24 cellular contexts compared by ENCODE assay signal in genomic region chr9:20001058-20001457, GRCh38.
"Had no signal": no experiment of that assay in that cellular context is flagged by ENCODE, and none has a peak within 500 bp of the region (broad histone marks: within the 10 kb centered on the region; RNA-seq: fewer than 3 reads in every experiment).

No MANE protein-coding gene starts in this region.

- DNase-seq: activated CD4-positive, alpha-beta T cell treated with anti-CD3 and anti-CD28 coated beads for 48 hours; activated CD4-positive, alpha-beta T cell treated with anti-CD3 and anti-CD28 coated beads, Interleukin-2, amount 50 U/mL, for 4 hours; activated CD4-positive, CD25-positive, alpha-beta regulatory T cell treated with anti-CD3 and anti-CD28 coated beads, Interleukin-2, amount 50 U/mL, for 72 hours; activated CD8-positive, alpha-beta T cell treated with anti-CD3 and anti-CD28 coated beads, Interleukin-2, amount 10 ng/mL, durations not matched to agents 7 days and 5 days; activated effector memory CD4-positive, alpha-beta T cell treated with anti-CD3 and anti-CD28 coated beads, Interleukin-2, amount 50 U/mL, for 16 hours; activated naive CD4-positive, alpha-beta T cell treated with Interleukin-2 at 50 U/mL for 16 hours; activated naive CD8-positive, alpha-beta T cell treated with anti-CD3 and anti-CD28 coated beads, Interleukin-2, amount 50 U/mL, for 24 hours; activated T-cell treated with anti-CD3 and anti-CD28 coated beads, Interleukin-2, amount 50 U/mL, for 4 hours; amniotic stem cell; NCI-H1092; NCI-H1417; NCI-H1930; NCI-H2107; NCI-H510A treated with DMSO at 0.1 percent for 48 hours; NCI-H69; PC-3; SHP77; SW 1271 had no signal

- H3K27me3 ChIP-seq: SJSA1 had no signal

- H3K27ac Mint-ChIP-seq: brain had no signal

- H3K4me3 Mint-ChIP-seq: activated CD8-positive, alpha-beta T cell treated with anti-CD3 and anti-CD28 coated beads, Interleukin-2, amount 10 ng/mL, durations not matched to agents 7 days and 5 days; activated naive CD8-positive, alpha-beta T cell treated with anti-CD3 and anti-CD28 coated beads, Interleukin-2, amount 50 U/mL, for 24 hours; activated T-cell treated with anti-CD3 and anti-CD28 coated beads, Interleukin-2, amount 50 U/mL, for 4 hours; brain; central memory CD8-positive, alpha-beta T cell had no signal

- H3K9ac ChIP-seq: KMS-11 had no signal

- H3K9me3 Mint-ChIP-seq: activated T-cell treated with anti-CD3 and anti-CD28 coated beads, Interleukin-2, amount 50 U/mL, for 4 hours; brain had no signal

- FAIRE-seq: astrocyte, RCC 7860 had no signal

- H3K4me2 ChIP-seq: KMS-11 had no signal

- H3K9me3 ChIP-seq: SJSA1 had no signal

- H3K27ac ChIP-seq: KMS-11, SJSA1 had no signal

- H3K27me3 Mint-ChIP-seq: activated naive CD8-positive, alpha-beta T cell treated with anti-CD3 and anti-CD28 coated beads, Interleukin-2, amount 50 U/mL, for 24 hours; brain; central memory CD8-positive, alpha-beta T cell had no signal

- H3K4me3 ChIP-seq: SJSA1 had no signal

- H3K36me3 ChIP-seq: SJSA1 had no signal

- H3K36me3 Mint-ChIP-seq: brain had no signal
